2 cellular contexts compared by ENCODE assay signal in the genomic region with DNA sequence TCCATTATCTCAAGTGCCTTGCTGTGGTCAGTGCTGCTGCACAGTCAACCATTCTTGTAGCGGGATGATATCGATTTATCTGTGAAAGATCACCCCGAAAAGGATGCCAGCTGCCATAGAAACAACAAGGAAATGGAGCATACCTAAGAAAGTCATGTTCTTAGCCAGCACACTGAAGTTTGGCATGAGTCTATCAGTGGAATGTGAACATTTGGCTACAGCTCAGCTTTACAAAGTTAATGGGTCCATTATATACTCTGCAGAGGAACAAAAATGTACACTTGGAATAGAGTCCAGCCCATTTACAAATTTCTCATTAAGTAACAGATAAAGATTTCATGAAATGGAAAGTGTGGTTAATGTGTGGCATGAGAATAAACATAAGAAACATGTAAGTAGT.
TF ChIP-seq lines count a peak whose summit lies in the region.

No MANE protein-coding gene starts in this region.

TF ChIP-seq in SK-N-SH treated with all-trans-retinoic acid at 6 μM for 48 hours, 23 proteins besides CTCF, POLR2A, EP300 and RAD21:
- TF ChIP-seq ISL1 (CRISPR knock-in tag; IDR thresholded peaks at IDR 0.05), result peak; percentile 96
- TF ChIP-seq, protein P1, sequence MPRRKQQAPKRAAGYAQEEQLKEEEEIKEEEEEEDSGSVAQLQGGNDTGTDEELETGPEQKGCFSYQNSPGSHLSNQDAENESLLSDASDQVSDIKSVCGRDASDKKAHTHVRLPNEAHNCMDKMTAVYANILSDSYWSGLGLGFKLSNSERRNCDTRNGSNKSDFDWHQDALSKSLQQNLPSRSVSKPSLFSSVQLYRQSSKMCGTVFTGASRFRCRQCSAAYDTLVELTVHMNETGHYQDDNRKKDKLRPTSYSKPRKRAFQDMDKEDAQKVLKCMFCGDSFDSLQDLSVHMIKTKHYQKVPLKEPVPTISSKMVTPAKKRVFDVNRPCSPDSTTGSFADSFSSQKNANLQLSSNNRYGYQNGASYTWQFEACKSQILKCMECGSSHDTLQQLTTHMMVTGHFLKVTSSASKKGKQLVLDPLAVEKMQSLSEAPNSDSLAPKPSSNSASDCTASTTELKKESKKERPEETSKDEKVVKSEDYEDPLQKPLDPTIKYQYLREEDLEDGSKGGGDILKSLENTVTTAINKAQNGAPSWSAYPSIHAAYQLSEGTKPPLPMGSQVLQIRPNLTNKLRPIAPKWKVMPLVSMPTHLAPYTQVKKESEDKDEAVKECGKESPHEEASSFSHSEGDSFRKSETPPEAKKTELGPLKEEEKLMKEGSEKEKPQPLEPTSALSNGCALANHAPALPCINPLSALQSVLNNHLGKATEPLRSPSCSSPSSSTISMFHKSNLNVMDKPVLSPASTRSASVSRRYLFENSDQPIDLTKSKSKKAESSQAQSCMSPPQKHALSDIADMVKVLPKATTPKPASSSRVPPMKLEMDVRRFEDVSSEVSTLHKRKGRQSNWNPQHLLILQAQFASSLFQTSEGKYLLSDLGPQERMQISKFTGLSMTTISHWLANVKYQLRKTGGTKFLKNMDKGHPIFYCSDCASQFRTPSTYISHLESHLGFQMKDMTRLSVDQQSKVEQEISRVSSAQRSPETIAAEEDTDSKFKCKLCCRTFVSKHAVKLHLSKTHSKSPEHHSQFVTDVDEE (CRISPR knock-in tag; IDR thresholded peaks at IDR 0.05), result peak; percentile 24; the same call in 1 of the 2 replicates
- TF ChIP-seq ZFP3 (CRISPR knock-in tag; IDR thresholded peaks at IDR 0.05), result no peak

TF ChIP-seq in SK-N-SH, 30 proteins besides CTCF, POLR2A, EP300 and RAD21:
- TF ChIP-seq SMC3 (IDR thresholded peaks at IDR 0.05; ENCODE audit: low read depth, low read length) (no peak), MXI1 (IDR thresholded peaks at IDR 0.05; ENCODE audit: low read depth, low read length) (no peak), EZH2phosphoT487 (IDR thresholded peaks at IDR 0.05; ENCODE audit: borderline replicate concordance, low read depth) (no peak)
- TF ChIP-seq, protein P2, sequence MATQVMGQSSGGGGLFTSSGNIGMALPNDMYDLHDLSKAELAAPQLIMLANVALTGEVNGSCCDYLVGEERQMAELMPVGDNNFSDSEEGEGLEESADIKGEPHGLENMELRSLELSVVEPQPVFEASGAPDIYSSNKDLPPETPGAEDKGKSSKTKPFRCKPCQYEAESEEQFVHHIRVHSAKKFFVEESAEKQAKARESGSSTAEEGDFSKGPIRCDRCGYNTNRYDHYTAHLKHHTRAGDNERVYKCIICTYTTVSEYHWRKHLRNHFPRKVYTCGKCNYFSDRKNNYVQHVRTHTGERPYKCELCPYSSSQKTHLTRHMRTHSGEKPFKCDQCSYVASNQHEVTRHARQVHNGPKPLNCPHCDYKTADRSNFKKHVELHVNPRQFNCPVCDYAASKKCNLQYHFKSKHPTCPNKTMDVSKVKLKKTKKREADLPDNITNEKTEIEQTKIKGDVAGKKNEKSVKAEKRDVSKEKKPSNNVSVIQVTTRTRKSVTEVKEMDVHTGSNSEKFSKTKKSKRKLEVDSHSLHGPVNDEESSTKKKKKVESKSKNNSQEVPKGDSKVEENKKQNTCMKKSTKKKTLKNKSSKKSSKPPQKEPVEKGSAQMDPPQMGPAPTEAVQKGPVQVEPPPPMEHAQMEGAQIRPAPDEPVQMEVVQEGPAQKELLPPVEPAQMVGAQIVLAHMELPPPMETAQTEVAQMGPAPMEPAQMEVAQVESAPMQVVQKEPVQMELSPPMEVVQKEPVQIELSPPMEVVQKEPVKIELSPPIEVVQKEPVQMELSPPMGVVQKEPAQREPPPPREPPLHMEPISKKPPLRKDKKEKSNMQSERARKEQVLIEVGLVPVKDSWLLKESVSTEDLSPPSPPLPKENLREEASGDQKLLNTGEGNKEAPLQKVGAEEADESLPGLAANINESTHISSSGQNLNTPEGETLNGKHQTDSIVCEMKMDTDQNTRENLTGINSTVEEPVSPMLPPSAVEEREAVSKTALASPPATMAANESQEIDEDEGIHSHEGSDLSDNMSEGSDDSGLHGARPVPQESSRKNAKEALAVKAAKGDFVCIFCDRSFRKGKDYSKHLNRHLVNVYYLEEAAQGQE (IDR thresholded peaks at IDR 0.05; ENCODE audit: low read depth, low read length), result no peak
- TF ChIP-seq, protein P3, sequence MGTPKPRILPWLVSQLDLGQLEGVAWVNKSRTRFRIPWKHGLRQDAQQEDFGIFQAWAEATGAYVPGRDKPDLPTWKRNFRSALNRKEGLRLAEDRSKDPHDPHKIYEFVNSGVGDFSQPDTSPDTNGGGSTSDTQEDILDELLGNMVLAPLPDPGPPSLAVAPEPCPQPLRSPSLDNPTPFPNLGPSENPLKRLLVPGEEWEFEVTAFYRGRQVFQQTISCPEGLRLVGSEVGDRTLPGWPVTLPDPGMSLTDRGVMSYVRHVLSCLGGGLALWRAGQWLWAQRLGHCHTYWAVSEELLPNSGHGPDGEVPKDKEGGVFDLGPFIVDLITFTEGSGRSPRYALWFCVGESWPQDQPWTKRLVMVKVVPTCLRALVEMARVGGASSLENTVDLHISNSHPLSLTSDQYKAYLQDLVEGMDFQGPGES (IDR thresholded peaks at IDR 0.05; ENCODE audit: low read depth, low read length), result no peak
